Comparison of ENCODE assay signal across 8 cellular contexts in the genomic region with DNA sequence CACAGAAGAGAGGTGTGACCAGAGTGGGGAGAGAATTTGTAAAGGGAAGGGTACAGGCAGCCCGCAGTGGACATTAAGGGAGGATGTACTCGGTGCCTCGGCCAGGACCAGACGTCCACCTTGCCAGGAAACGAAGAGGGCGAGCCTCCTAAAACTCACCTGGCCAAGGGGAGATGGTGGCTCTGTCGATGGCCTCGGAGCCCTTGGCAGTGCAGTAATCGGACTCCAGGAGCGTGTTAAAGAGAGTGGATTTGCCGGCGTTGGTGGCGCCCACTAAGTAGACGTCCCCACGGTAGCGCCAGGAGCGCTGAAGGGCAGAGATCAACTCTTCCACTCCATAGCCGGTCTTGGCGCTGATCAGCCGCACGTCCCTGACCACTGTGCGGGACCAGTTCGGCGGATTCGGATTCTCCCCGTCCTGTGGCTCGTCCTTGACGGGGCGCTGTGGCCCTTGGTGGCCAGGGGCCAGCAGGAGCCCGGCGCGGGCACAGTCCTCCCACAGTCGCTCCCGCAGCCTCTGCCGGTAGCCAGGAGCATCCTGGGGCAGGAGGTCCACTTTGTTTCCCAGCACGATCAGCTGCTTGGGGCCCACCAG. TPM values are rescaled to one million over a fixed set of nuclear protein-coding genes. Genes with fewer than 3 reads are reported as not detected.
DNase-seq lines count a peak whose midpoint lies in the region; ATAC-seq and TF ChIP-seq lines count a peak whose summit lies in the region.

No MANE protein-coding gene starts in this region.

- peaks cover 21% of the 10 kb centered on the region for H3K36me3 Mint-ChIP-seq in chondrocyte (ENCODE audit: low read depth)

- H2BK15ac ChIP-seq in mesenchymal stem cell (ENCODE audit: low read depth, poor library complexity, severe bottlenecking): no peak overlapping the region

- H3K27me3 ChIP-seq in mesenchymal stem cell (ENCODE audit: control insufficient read depth in 1 of 2, insufficient read depth in 1 of 2, low read length in 2 of 2): no peaks in the 10 kb centered on the region

- peaks cover 46% of the 10 kb centered on the region for H3K4me1 Mint-ChIP-seq in chondrocyte (ENCODE audit: low read depth)

- no peak overlapping the region for H2BK120ac ChIP-seq in mesenchymal stem cell (ENCODE audit: low read depth, low read length)

- H3K9me3 Mint-ChIP-seq in chondrocyte (ENCODE audit: low read depth): peaks cover 4% of the 10 kb centered on the region

- no peak overlapping the region for H4K8ac ChIP-seq in mesenchymal stem cell (ENCODE audit: low read length)

- H2BK12ac ChIP-seq in mesenchymal stem cell (ENCODE audit: low read length in 2 of 2): no peak overlapping the region

- no peak for ATAC-seq in GM18511 (IDR thresholded peaks at IDR 0.05; ENCODE audit: unreplicated experiment)
- ATAC-seq in HG03571 (IDR thresholded peaks at IDR 0.05; ENCODE audit: unreplicated experiment): no peak
- ATAC-seq in GM21786 (IDR thresholded peaks at IDR 0.05; ENCODE audit: unreplicated experiment): no peak

- H3K23ac ChIP-seq in mesenchymal stem cell (ENCODE audit: low read length in 2 of 2): peak overlapping the region in 1 of 2 experiments; percentile 42

- TF ChIP-seq CTCF in GM10248 (IDR thresholded peaks at IDR 0.05; ENCODE audit: control extremely low read depth, extremely low read depth, low read depth, missing control alignments) (no peak), NB4 (IDR thresholded peaks at IDR 0.05; ENCODE audit: low read depth, low read length) (no peak), chondrocyte (IDR thresholded peaks at IDR 0.05) (no peak)

- peak overlapping the region; percentile 84 for H2AFZ ChIP-seq in mesenchymal stem cell (ENCODE audit: low read depth, low read length)

- peaks cover 4% of the 10 kb centered on the region for H3K9me3 ChIP-seq in mesenchymal stem cell (ENCODE audit: control insufficient read depth, low read length)

- peak overlapping the region; percentile 100 for H3K4me3 Mint-ChIP-seq in chondrocyte (ENCODE audit: unreplicated experiment)

- H4K91ac ChIP-seq in mesenchymal stem cell (ENCODE audit: low read length): no peak overlapping the region

- CTCF ChIA-PET in GM10248 (lab: Yijun Ruan, JAX): interaction anchor here (1.2 to 4.4 kb wide), 6 partner anchors 10 to 1028 kb away, joined by 3 to 26 read pairs (median 6); a partner anchor contains a TSS

- peak overlapping the region in 1 of 2 experiments; percentile 18 for H3K14ac ChIP-seq in mesenchymal stem cell (ENCODE audit: low read length in 2 of 2)

- no peak overlapping the region for H3K27ac ChIP-seq in mesenchymal stem cell (ENCODE audit: low read length, poor library complexity, severe bottlenecking)

- no peak overlapping the region for H3K18ac ChIP-seq in mesenchymal stem cell (ENCODE audit: low read depth in 1 of 2, low read length in 2 of 2)

- peak overlapping the region; percentile 47 for H3K27ac Mint-ChIP-seq in chondrocyte (ENCODE audit: unreplicated experiment)

- H3K4me3 ChIP-seq in NB4 (ENCODE audit: low read depth, low read length) (peak overlapping the region; percentile 91), mesenchymal stem cell (ENCODE audit: insufficient read depth in 1 of 2, low read depth in 1 of 2, low read length in 2 of 2) (peak overlapping the region; percentile 84 to 95)

- TF ChIP-seq POLR2A in NB4 (IDR thresholded peaks at IDR 0.05; ENCODE audit: extremely low read depth, insufficient read length): no peak

- peak overlapping the region; percentile 94 for H3K9ac ChIP-seq in mesenchymal stem cell (ENCODE audit: low read length)

- H3K79me1 ChIP-seq in mesenchymal stem cell (replicated peaks; ENCODE audit: low read length, poor library complexity, severe bottlenecking): peaks cover 10% of the 10 kb centered on the region

- peaks cover 16% of the 10 kb centered on the region for H3K4me1 ChIP-seq in mesenchymal stem cell (ENCODE audit: control insufficient read depth, insufficient read depth, low read depth, low read length)

- 3% methylated on average over 36 of the region's 36 CpGs for WGBS in mesenchymal stem cell

- H3K36me3 ChIP-seq in mesenchymal stem cell (ENCODE audit: control insufficient read depth in 1 of 2, insufficient read depth in 2 of 2, low read depth in 1 of 2, low read length in 2 of 2): peaks cover 20 to 35% of the 10 kb centered on the region in 2 experiments

- H3K27me3 Mint-ChIP-seq in chondrocyte (ENCODE audit: low read depth): no peaks in the 10 kb centered on the region

- no peak overlapping the region for H3K4ac ChIP-seq in mesenchymal stem cell (ENCODE audit: low read depth in 1 of 2, low read length in 2 of 2)

- H3K4me2 ChIP-seq in mesenchymal stem cell (ENCODE audit: low read length, poor library complexity, severe bottlenecking): peak overlapping the region; percentile 81

- H2BK5ac ChIP-seq in mesenchymal stem cell (ENCODE audit: low read depth, low read length, poor library complexity, severe bottlenecking): no peak overlapping the region

- POLR2A ChIA-PET in GM10248 (lab: Yijun Ruan, JAX): interaction anchor here (2.8 kb wide), 1 partner anchor 68 kb away, joined by 25 read pairs; a partner anchor contains a TSS

- no peak overlapping the region for H2AK5ac ChIP-seq in mesenchymal stem cell (ENCODE audit: low read length, severe bottlenecking)

- DNase-seq in GM10248 (ENCODE audit: extremely low spot score) (peak; percentile 21), NB4 (ENCODE audit: low read depth) (no peak), chondrocyte (ENCODE audit: low spot score) (no peak), mesenchymal stem cell (peak; percentile 35), retina (no peak)

RNA-seq across cellular contexts. Expression of a gene that starts 1.0 kb away (rescaled TPM):
- 12.9 to 14.5 TPM (median 13.9 TPM) in 3 replicates for total RNA-seq in chondrocyte
- polyA plus RNA-seq in mesenchymal stem cell (2013, experiment 1 of 2): 12.4 TPM
- 12.6 TPM for polyA plus RNA-seq in mesenchymal stem cell (2013, experiment 2 of 2)

RNA-seq across cellular contexts. Expression of a gene that starts 2.3 kb away (rescaled TPM):
- total RNA-seq in chondrocyte: 51.4 to 56.8 TPM (median 55.2 TPM) in 3 replicates
- polyA plus RNA-seq in mesenchymal stem cell (2013, experiment 1 of 2): 57.0 TPM
- polyA plus RNA-seq in mesenchymal stem cell (2013, experiment 2 of 2): 58.9 TPM

Comparison
In these comparisons a context has a peak if more than half of its experiments do, and no peak if none do; other contexts are left out.
1. DNase-seq: peak in GM10248 (single experiment) and mesenchymal stem cell (single experiment); none in NB4 (single experiment), chondrocyte (single experiment) and retina (single experiment).